In genomic region chr9:17628617-17629016, GRCh38 we compare ENCODE assay signal across 7 cellular contexts. TPM values are rescaled to one million over a fixed set of nuclear protein-coding genes. Genes with fewer than 3 reads are reported as not detected.
"Had no signal": no experiment of that assay in that cellular context is flagged by ENCODE, and none has a peak within 500 bp of the region (broad histone marks: within the 10 kb centered on the region; RNA-seq: fewer than 3 reads in every experiment).

No MANE protein-coding gene starts in this region.

- ATAC-seq: GM23338 had no signal

- DNase-seq: H9, HCEC 1CT had no signal

- H3K36me3 Mint-ChIP-seq: IgD-negative memory B cell had no signal

- H3K27ac Mint-ChIP-seq: GM23338, H9, IgD-negative memory B cell had no signal

- H3K9me3 Mint-ChIP-seq: GM23338, H9 had no signal

- H3K4me3 Mint-ChIP-seq: GM23338, H9, IgD-negative memory B cell had no signal

- FAIRE-seq: H1, H54, HTR-8/SVneo had no signal

- H3K4me1 Mint-ChIP-seq: IgD-negative memory B cell had no signal

- H3K27me3 Mint-ChIP-seq: IgD-negative memory B cell had no signal

- H3K4me3 ChIP-seq: GM23338 had no signal

RNA-seq across cellular contexts. Expression of gene SH3GL2, which starts 49.8 kb away (rescaled TPM):
- polyA plus RNA-seq: IgD-negative memory B cell had no signal
